ENCODE assay signal across 18 cellular contexts in genomic region chr5:147446528-147446927, GRCh38.
A peak's percentile ranks its signal among the peaks of the same experiment; 100 is the strongest.
DNase-seq lines count a peak whose midpoint lies in the region; ATAC-seq and TF ChIP-seq lines count a peak whose summit lies in the region.
"Had no signal": no experiment of that assay in that cellular context is flagged by ENCODE, and none has a peak within 500 bp of the region (broad histone marks: within the 10 kb centered on the region; RNA-seq: fewer than 3 reads in every experiment).

No MANE protein-coding gene starts in this region.

- H3K27me3 ChIP-seq in muscle layer of duodenum (ENCODE audit: low read depth, low read length) (no peaks in the 10 kb centered on the region), transverse colon (peaks cover 5% of the 10 kb centered on the region), adrenal gland (no peaks in the 10 kb centered on the region)

- no peak for TF ChIP-seq POLR2A in transverse colon (IDR thresholded peaks at IDR 0.05)
- no peak for TF ChIP-seq POLR2A in adrenal gland (IDR thresholded peaks at IDR 0.05)

- ATAC-seq in HG03175 (IDR thresholded peaks at IDR 0.05; ENCODE audit: unreplicated experiment) (no peak), GM19463 (IDR thresholded peaks at IDR 0.05; ENCODE audit: unreplicated experiment) (no peak)

- TF ChIP-seq CTCF in fibroblast of villous mesenchyme (IDR thresholded peaks at IDR 0.05; ENCODE audit: insufficient read depth, low read depth, low read length) = no peak
- TF ChIP-seq CTCF in transverse colon (IDR thresholded peaks at IDR 0.05) = no peak
- TF ChIP-seq CTCF in adrenal gland (IDR thresholded peaks at IDR 0.05) = no peak

- 47 to 51% methylated on average over 2 of the region's 2 CpGs for WGBS in transverse colon (ENCODE audit: low coverage in 1 of 2), 2 donors
- WGBS in adrenal gland, 4 donors = 85 to 94% (median 91%) methylated on average over 2 of the region's 2 CpGs

- H3K9me3 ChIP-seq in muscle layer of duodenum (ENCODE audit: control insufficient read depth in 1 of 2, low read length in 2 of 2) = no peaks in the 10 kb centered on the region
- H3K9me3 ChIP-seq in transverse colon = no peaks in the 10 kb centered on the region
- no peaks in the 10 kb centered on the region for H3K9me3 ChIP-seq in adrenal gland (replicated peaks in 1 of 3)

- H3K27ac ChIP-seq in muscle layer of duodenum (ENCODE audit: low read length) (peak overlapping the region; percentile 34), transverse colon (peak overlapping the region; percentile 52 to 97 (median 76)), adrenal gland (no peak overlapping the region)
- H3K27ac ChIP-seq: C4-2B, KMS-11 had no signal

- no peak overlapping the region for H3K4me3 ChIP-seq in fibroblast of villous mesenchyme (ENCODE audit: low read depth, low read length)
- H3K4me3 ChIP-seq in muscle layer of duodenum (ENCODE audit: low read depth in 1 of 2, low read length in 2 of 2) = no peak overlapping the region
- H3K4me3 ChIP-seq in transverse colon = no peak overlapping the region
- no peak overlapping the region for H3K4me3 ChIP-seq in adrenal gland

- TF ChIP-seq EP300 in transverse colon (IDR thresholded peaks at IDR 0.05; ENCODE audit: low read depth) = no peak

- H3K36me3 ChIP-seq in muscle layer of duodenum (ENCODE audit: control insufficient read depth in 1 of 2, insufficient read depth in 2 of 2, low read length in 2 of 2) = no peaks in the 10 kb centered on the region
- H3K36me3 ChIP-seq in transverse colon = no peaks in the 10 kb centered on the region
- H3K36me3 ChIP-seq in adrenal gland (replicated peaks in 1 of 2) = no peaks in the 10 kb centered on the region

- H3K4me1 ChIP-seq in muscle layer of duodenum (ENCODE audit: control insufficient read depth in 1 of 2, insufficient read depth in 2 of 2, low read length in 2 of 2) (peaks cover 6 to 58% of the 10 kb centered on the region in 2 donors), transverse colon (peaks cover 0 to 21% (median 12%) of the 10 kb centered on the region in 4 donors), adrenal gland (replicated peaks in 1 of 2) (no peaks in the 10 kb centered on the region)

- in situ Hi-C loops in transverse colon (cut with MboI; ENCODE audit: low pct_ligation_motif_present in 1 of 4, low pct_unique_long_range_greater_than_20kb in 1 of 4, low sequenced_read_pairs in 3 of 4) = no loop called here

- DNase-seq in NCI-H446 treated with DMSO at 0.1 percent for 48 hours (lab: John Stamatoyannopoulos, UW) (peak; percentile 74), fibroblast of villous mesenchyme (ENCODE audit: low read depth) (peak; percentile 50), transverse colon (no peak), NCI-H146 treated with DMSO at 0.1 percent for 48 hours (lab: John Stamatoyannopoulos, UW; ENCODE audit: unreplicated experiment) (no peak), adrenal gland (no peak)
- DNase-seq: activated CD4-positive, alpha-beta T cell treated with anti-CD3 and anti-CD28 coated beads for 4 hours; activated T-cell treated with anti-CD3 and anti-CD28 coated beads, Interleukin-2, amount 50 U/mL, for 1 hour; cerebellar nuclear complex; DND-41; NCI-H1417 treated with DMSO at 0.1 percent for 48 hours; NCI-H526; small intestine; stimulated activated naive CD4-positive, alpha-beta T cell treated with Interleukin-2 at 50 U/mL for 16 hours had no signal

- intact Hi-C loops in transverse colon (cut with DNase I; ENCODE audit: low total_unique reads) = no loop called here
- intact Hi-C loops in adrenal gland (cut with DNase I) = no loop called here

Comparison
In these comparisons a context has a peak if more than half of its experiments do, and no peak if none do; other contexts are left out.
1. DNase-seq: peak in NCI-H446 treated with DMSO at 0.1 percent for 48 hours (single experiment) and fibroblast of villous mesenchyme (single experiment); none in transverse colon (single experiment), NCI-H146 treated with DMSO at 0.1 percent for 48 hours (single experiment) and adrenal gland (0 of 7).
2. H3K27ac ChIP-seq: peak in muscle layer of duodenum (single experiment) and transverse colon (4 of 4); none in adrenal gland (0 of 5).